29 cellular contexts compared by ENCODE assay signal in the genomic region with DNA sequence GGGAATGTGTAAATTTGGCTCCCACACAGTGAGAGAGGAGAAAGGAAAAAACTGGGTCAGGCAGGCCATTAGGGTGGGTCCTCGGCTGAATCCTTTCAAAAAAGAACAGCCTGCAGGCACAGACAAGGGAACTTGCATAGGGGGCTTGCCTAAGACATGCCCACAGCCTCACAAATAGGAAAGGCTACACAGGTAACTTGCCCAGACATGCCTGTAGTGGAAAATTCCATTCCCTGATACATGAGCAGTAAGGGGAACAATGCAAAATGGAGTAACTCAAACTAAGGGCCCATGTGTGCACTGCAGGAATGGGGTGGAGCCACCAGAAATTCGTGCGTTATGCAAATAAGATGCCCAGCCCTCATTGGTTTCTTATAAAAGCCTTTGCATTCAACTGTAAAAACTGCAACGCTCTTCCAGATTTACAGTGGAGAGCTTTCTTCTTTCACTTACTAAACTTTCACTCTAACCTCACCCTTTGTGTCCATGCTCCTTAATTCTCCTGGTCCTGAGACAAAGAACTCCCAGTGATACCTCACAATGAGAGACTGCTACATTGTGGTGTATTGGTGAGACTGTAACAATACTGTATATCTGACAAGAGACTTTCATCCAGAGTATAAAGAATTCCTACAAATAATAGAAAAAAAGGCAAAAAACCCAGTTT. TPM values are rescaled to one million over a fixed set of nuclear protein-coding genes. Genes with fewer than 3 reads are reported as not detected.
DNase-seq lines count a peak whose midpoint lies in the region; ATAC-seq, FAIRE-seq and TF ChIP-seq lines count a peak whose summit lies in the region.
"Had no signal": no experiment of that assay in that cellular context is flagged by ENCODE, and none has a peak within 500 bp of the region (broad histone marks: within the 10 kb centered on the region; RNA-seq: fewer than 3 reads in every experiment).

No MANE protein-coding gene starts in this region.

- peak overlapping the region; percentile 5 for H2BK5ac ChIP-seq in IMR-90 (ENCODE audit: low read depth, low read length, poor library complexity, severe bottlenecking)
- H2BK5ac ChIP-seq in mesendoderm (ENCODE audit: low read length), result no peak overlapping the region

- peaks cover 18% of the 10 kb centered on the region for H3K4me1 Mint-ChIP-seq in GM23338
- no peaks in the 10 kb centered on the region for H3K4me1 Mint-ChIP-seq in activated T-cell treated with anti-CD3 and anti-CD28 coated beads, Interleukin-2, amount 50 U/mL, for 24 hours (ENCODE audit: low read depth)
- H3K4me1 Mint-ChIP-seq: activated B cell treated with CpG ODN at 0.5 μM for 24 hours; activated CD4-positive, alpha-beta memory T cell treated with anti-CD3 and anti-CD28 coated beads, Interleukin-2, amount 10 ng/mL, durations not matched to agents 7 days and 5 days; CD4-positive, CD25-positive, alpha-beta regulatory T cell; central memory CD8-positive, alpha-beta T cell had no signal

- no peak overlapping the region for H3K14ac ChIP-seq in IMR-90 (replicated peaks; ENCODE audit: low read depth, low read length)

- no peaks in the 10 kb centered on the region for H3K9me2 ChIP-seq in GM23338 (ENCODE audit: insufficient read depth)

- no TSS peak for BruUV-seq in IMR-90 (replicated peaks; lab: Mats Ljungman, UMichigan)

- H3K27me3 Mint-ChIP-seq in GM23338 (ENCODE audit: insufficient read depth, low read depth, poor library complexity), result peaks cover 4% of the 10 kb centered on the region
- no peaks in the 10 kb centered on the region for H3K27me3 Mint-ChIP-seq in activated T-cell treated with anti-CD3 and anti-CD28 coated beads, Interleukin-2, amount 50 U/mL, for 24 hours
- H3K27me3 Mint-ChIP-seq: activated B cell treated with CpG ODN at 0.5 μM for 24 hours; activated CD4-positive, alpha-beta memory T cell treated with anti-CD3 and anti-CD28 coated beads, Interleukin-2, amount 10 ng/mL, durations not matched to agents 7 days and 5 days; CD4-positive, CD25-positive, alpha-beta regulatory T cell; stimulated activated naive CD8-positive, alpha-beta T cell treated with anti-CD3 and anti-CD28 coated beads, Interleukin-15, Interleukin-2, amounts not matched to agents 100 ng/mL and 50 ng/mL, for 24 hours had no signal

- POLR2A ChIA-PET in IMR-90 (lab: Charles Lee; ENCODE audit: unreplicated experiment), result no interaction called here

- no peaks in the 10 kb centered on the region for H3K27me3 ChIP-seq in GM23338 (ENCODE audit: insufficient read depth)
- no peaks in the 10 kb centered on the region for H3K27me3 ChIP-seq in IMR-90 (ENCODE audit: control insufficient read depth, insufficient read depth, low read length)
- no peaks in the 10 kb centered on the region for H3K27me3 ChIP-seq in bronchial epithelial cell (ENCODE audit: control insufficient read depth, insufficient read depth, low read length)
- no peaks in the 10 kb centered on the region for H3K27me3 ChIP-seq in mesendoderm (ENCODE audit: insufficient read depth, low read length, poor library complexity)
- H3K27me3 ChIP-seq: esophagus squamous epithelium, neutrophil, tibial artery had no signal

- H3K27ac ChIP-seq in GM23338 (ENCODE audit: low read depth), result peak overlapping the region; percentile 62; the same call in 1 of the 2 replicates
- no peak overlapping the region for H3K27ac ChIP-seq in IMR-90 (ENCODE audit: insufficient read depth, low read length)
- no peak overlapping the region for H3K27ac ChIP-seq in mesendoderm (ENCODE audit: low read depth, low read length)
- H3K27ac ChIP-seq: esophagus squamous epithelium, neutrophil, psoas muscle, tibial artery had no signal

- no peak for TF ChIP-seq POLR2A in IMR-90 (IDR thresholded peaks at IDR 0.05; ENCODE audit: low read depth, low read length)

- ATAC-seq in GM23338, result no peak
- no peak for ATAC-seq in IMR-90 (ENCODE audit: low read depth)
- no peak for ATAC-seq in HG03378 (IDR thresholded peaks at IDR 0.05; ENCODE audit: unreplicated experiment)
- ATAC-seq: mucosa of descending colon, psoas muscle had no signal

- H3K4me3 ChIP-seq in GM23338 (no peak overlapping the region), IMR-90 (ENCODE audit: insufficient read depth, low read depth, low read length) (no peak overlapping the region), bronchial epithelial cell (ENCODE audit: low read depth, low read length) (no peak overlapping the region), mesendoderm (ENCODE audit: low read length) (no peak overlapping the region)
- H3K4me3 ChIP-seq: esophagus squamous epithelium, mucosa of descending colon, psoas muscle, tibial artery had no signal

- H3K9ac ChIP-seq in IMR-90 (ENCODE audit: low read depth, low read length) (no peak overlapping the region), mesendoderm (ENCODE audit: low read length) (no peak overlapping the region)

- H3K4me2 ChIP-seq in GM23338 (no peak overlapping the region), IMR-90 (ENCODE audit: low read depth, low read length) (no peak overlapping the region), mesendoderm (ENCODE audit: low read length) (no peak overlapping the region)

- peaks cover 15% of the 10 kb centered on the region; the same call in 1 of the 2 replicates for H3K4me1 ChIP-seq in GM23338 (ENCODE audit: insufficient read depth)
- no peaks in the 10 kb centered on the region for H3K4me1 ChIP-seq in IMR-90 (ENCODE audit: control insufficient read depth, insufficient read depth, low read length)
- H3K4me1 ChIP-seq in mesendoderm (ENCODE audit: control insufficient read depth, low read depth, low read length), result no peaks in the 10 kb centered on the region
- H3K4me1 ChIP-seq: esophagus squamous epithelium, psoas muscle had no signal

- no peaks in the 10 kb centered on the region for H3F3A ChIP-seq in GM23338 (replicated peaks; ENCODE audit: low read depth)

- H2AFZ ChIP-seq in GM23338 (no peak overlapping the region), IMR-90 (replicated peaks; ENCODE audit: low read length, poor library complexity) (peak overlapping the region; percentile 75)

- H3K79me1 ChIP-seq in IMR-90 (ENCODE audit: low read depth in 1 of 2, low read length in 2 of 2), result no peaks in the 10 kb centered on the region
- H3K79me1 ChIP-seq in mesendoderm (ENCODE audit: low read length), result no peaks in the 10 kb centered on the region

- H2BK20ac ChIP-seq in IMR-90 (ENCODE audit: low read depth, low read length), result no peak overlapping the region

- H2AK9ac ChIP-seq in IMR-90 (replicated peaks; ENCODE audit: low read depth, low read length, poor library complexity), result peak overlapping the region; percentile 9

- H3K56ac ChIP-seq in IMR-90 (ENCODE audit: extremely low read depth, insufficient read depth, low read length) (no peak overlapping the region), mesendoderm (ENCODE audit: low read length) (no peak overlapping the region)

- DNase-seq in GM23338 (ENCODE audit: low spot score) (peak; percentile 39), IMR-90 (no peak), bronchial epithelial cell (ENCODE audit: low read depth) (peak; percentile 92), mesendoderm (peak; percentile 46), GM10266 (ENCODE audit: extremely low spot score) (no peak), OCI-M2 (lab: John Stamatoyannopoulos, UW; ENCODE audit: unreplicated experiment) (no peak)
- DNase-seq in activated T-cell treated with anti-CD3 and anti-CD28 coated beads, Interleukin-2, amount 50 U/mL, for 24 hours, result no peak
- DNase-seq: activated B cell treated with CpG ODN at 0.5 μM for 24 hours; activated CD4-positive, alpha-beta memory T cell treated with anti-CD3 and anti-CD28 coated beads, Interleukin-2, amount 10 ng/mL, durations not matched to agents 7 days and 5 days; activated T-cell treated with anti-CD3 and anti-CD28 coated beads for 4 hours; amygdala; CD4-positive, CD25-positive, alpha-beta regulatory T cell; esophagus squamous epithelium; GF-D8; GOT3; mucosa of descending colon; NCI-H1417; OCI-M1; psoas muscle; SIG-M5; small intestine; stimulated activated CD4-positive, alpha-beta T cell treated with anti-CD3 and anti-CD28 coated beads, Interleukin-4, amount 100 ng/mL, for 1 hour; T-helper 2 cell; tibial artery had no signal

- no peak overlapping the region for H3K4me3 Mint-ChIP-seq in GM23338
- no peak overlapping the region for H3K4me3 Mint-ChIP-seq in activated T-cell treated with anti-CD3 and anti-CD28 coated beads, Interleukin-2, amount 50 U/mL, for 24 hours
- H3K4me3 Mint-ChIP-seq: activated B cell treated with CpG ODN at 0.5 μM for 24 hours; activated CD4-positive, alpha-beta memory T cell treated with anti-CD3 and anti-CD28 coated beads, Interleukin-2, amount 10 ng/mL, durations not matched to agents 7 days and 5 days; CD4-positive, CD25-positive, alpha-beta regulatory T cell; central memory CD8-positive, alpha-beta T cell; stimulated activated naive CD8-positive, alpha-beta T cell treated with anti-CD3 and anti-CD28 coated beads, Interleukin-15, Interleukin-2, amounts not matched to agents 100 ng/mL and 50 ng/mL, for 24 hours had no signal

- no peak for FAIRE-seq in bronchial epithelial cell (lab: Jason Lieb, UNC)
- FAIRE-seq: HTR-8/SVneo, small intestine had no signal

- WGBS in IMR-90 (ENCODE audit: extremely low coverage in 2 of 2, insufficient read length in 1 of 2), 2 experiments, result no CpG with 5 or more reads among the region's 4 CpGs
- WGBS in mesendoderm (ENCODE audit: extremely low coverage, insufficient coverage, low lambda C conversion rate), result no CpG with 5 or more reads among the region's 4 CpGs

- H2BK120ac ChIP-seq in IMR-90 (ENCODE audit: low read depth, low read length) (0 out of 2 replicates have a peak overlapping the region, but pooled peaks have one; percentile 54), mesendoderm (ENCODE audit: low read depth, low read length) (peak overlapping the region; percentile 82)

- TF ChIP-seq CTCF in GM23338 (conservative IDR thresholded peaks at IDR 0.05; ENCODE audit: low read depth in 2 of 2) (no peak), IMR-90 (conservative IDR thresholded peaks at IDR 0.05; ENCODE audit: low read depth, low read length) (no peak), bronchial epithelial cell (IDR thresholded peaks at IDR 0.05; ENCODE audit: insufficient read depth, low read length, severe bottlenecking) (no peak), GM10266 (IDR thresholded peaks at IDR 0.05; ENCODE audit: control insufficient read depth, insufficient read depth, low read depth, missing control alignments) (no peak)

- CTCF ChIA-PET in IMR-90 (lab: Yijun Ruan, JAX), result interaction anchor here (0.6 kb wide), 1 partner anchor 227 kb away, joined by 4 read pairs; no protein-coding TSS in a partner anchor

- no peaks in the 10 kb centered on the region for H3K9me1 ChIP-seq in IMR-90 (ENCODE audit: insufficient read depth, low read length)

- TF ChIP-seq RAD21 in IMR-90 (IDR thresholded peaks at IDR 0.05; ENCODE audit: low read length), result no peak

- no peaks in the 10 kb centered on the region for H4K20me1 ChIP-seq in GM23338 (replicated peaks; ENCODE audit: insufficient read depth)
- H4K20me1 ChIP-seq in IMR-90 (ENCODE audit: insufficient read depth, low read length), result no peaks in the 10 kb centered on the region

- no peak overlapping the region for H3K4ac ChIP-seq in IMR-90 (ENCODE audit: low read depth, low read length)
- H3K4ac ChIP-seq in mesendoderm (ENCODE audit: low read depth, low read length), result peak overlapping the region; percentile 24

- H3K36me3 Mint-ChIP-seq in GM23338 (ENCODE audit: low read depth), result peaks cover 32% of the 10 kb centered on the region
- no peaks in the 10 kb centered on the region for H3K36me3 Mint-ChIP-seq in activated T-cell treated with anti-CD3 and anti-CD28 coated beads, Interleukin-2, amount 50 U/mL, for 24 hours (ENCODE audit: low read depth)
- H3K36me3 Mint-ChIP-seq: CD4-positive, CD25-positive, alpha-beta regulatory T cell had no signal

- H2AK5ac ChIP-seq in IMR-90 (ENCODE audit: low read depth, low read length), result no peak overlapping the region
- no peak overlapping the region for H2AK5ac ChIP-seq in mesendoderm (ENCODE audit: low read length)

- intact Hi-C loops in IMR-90 (cut with micrococcal nuclease), result no loop called here

- H3K9me3 Mint-ChIP-seq in GM23338, result peaks cover 19% of the 10 kb centered on the region
- H3K9me3 Mint-ChIP-seq in activated T-cell treated with anti-CD3 and anti-CD28 coated beads, Interleukin-2, amount 50 U/mL, for 24 hours, result no peaks in the 10 kb centered on the region
- H3K9me3 Mint-ChIP-seq: activated B cell treated with CpG ODN at 0.5 μM for 24 hours; activated CD4-positive, alpha-beta memory T cell treated with anti-CD3 and anti-CD28 coated beads, Interleukin-2, amount 10 ng/mL, durations not matched to agents 7 days and 5 days; central memory CD8-positive, alpha-beta T cell; stimulated activated naive CD8-positive, alpha-beta T cell treated with anti-CD3 and anti-CD28 coated beads, Interleukin-15, Interleukin-2, amounts not matched to agents 100 ng/mL and 50 ng/mL, for 24 hours had no signal

- peak overlapping the region; percentile 47 for H3K27ac Mint-ChIP-seq in GM23338
- no peak overlapping the region for H3K27ac Mint-ChIP-seq in activated T-cell treated with anti-CD3 and anti-CD28 coated beads, Interleukin-2, amount 50 U/mL, for 24 hours
- H3K27ac Mint-ChIP-seq: activated B cell treated with CpG ODN at 0.5 μM for 24 hours; activated CD4-positive, alpha-beta memory T cell treated with anti-CD3 and anti-CD28 coated beads, Interleukin-2, amount 10 ng/mL, durations not matched to agents 7 days and 5 days; CD4-positive, CD25-positive, alpha-beta regulatory T cell; stimulated activated naive CD8-positive, alpha-beta T cell treated with anti-CD3 and anti-CD28 coated beads, Interleukin-15, Interleukin-2, amounts not matched to agents 100 ng/mL and 50 ng/mL, for 24 hours had no signal

- no peak overlapping the region for H3K23ac ChIP-seq in IMR-90 (ENCODE audit: low read depth, low read length)
- no peak overlapping the region for H3K23ac ChIP-seq in mesendoderm (ENCODE audit: low read length)

- H4K8ac ChIP-seq in IMR-90 (ENCODE audit: low read depth in 2 of 2, low read length in 2 of 2) (peak overlapping the region in 1 of 2 experiments; percentile 65; a peak in 2 of 4 replicates), mesendoderm (ENCODE audit: low read depth, low read length) (no peak overlapping the region)

- H3K36me3 ChIP-seq in GM23338 (ENCODE audit: insufficient read depth), result no peaks in the 10 kb centered on the region; the same call in 1 of the 2 replicates
- H3K36me3 ChIP-seq in IMR-90 (ENCODE audit: control insufficient read depth, insufficient read depth, low read length), result no peaks in the 10 kb centered on the region
- H3K36me3 ChIP-seq in bronchial epithelial cell (ENCODE audit: control insufficient read depth, insufficient read depth, low read length), result no peaks in the 10 kb centered on the region
- H3K36me3 ChIP-seq in mesendoderm (ENCODE audit: control insufficient read depth, insufficient read depth, low read length), result no peaks in the 10 kb centered on the region
- H3K36me3 ChIP-seq: esophagus squamous epithelium, neutrophil, tibial artery had no signal

- in situ Hi-C loops in IMR-90 (cut with MboI; ENCODE audit: low sequenced_read_pairs), result no loop called here

- H4K5ac ChIP-seq in IMR-90 (ENCODE audit: low read depth, low read length) (no peak overlapping the region; the same call in 1 of the 2 replicates), mesendoderm (ENCODE audit: low read length) (no peak overlapping the region)

- no peaks in the 10 kb centered on the region for H3K79me2 ChIP-seq in GM23338 (replicated peaks; ENCODE audit: insufficient read depth)
- no peaks in the 10 kb centered on the region for H3K79me2 ChIP-seq in mesendoderm (ENCODE audit: control insufficient read depth, insufficient read depth, low read length)

- H2BK15ac ChIP-seq in IMR-90 (ENCODE audit: low read depth, low read length) (no peak overlapping the region), mesendoderm (replicated peaks; ENCODE audit: low read depth) (no peak overlapping the region)

- H3K9me3 ChIP-seq in IMR-90 (ENCODE audit: control insufficient read depth, insufficient read depth, low read length), result no peaks in the 10 kb centered on the region; the same call in 1 of the 2 replicates
- H3K9me3 ChIP-seq: esophagus squamous epithelium, neutrophil, psoas muscle, tibial artery had no signal

- peak overlapping the region; percentile 70; the same call in 1 of the 2 replicates for H3K18ac ChIP-seq in IMR-90 (ENCODE audit: low read depth, low read length)
- peak overlapping the region; percentile 80 for H3K18ac ChIP-seq in mesendoderm (ENCODE audit: low read length)

- dilution Hi-C loops in IMR-90 (cut with HindIII; ENCODE audit: low sequenced_read_pairs, unreplicated experiment), result no loop called here

- no peak overlapping the region for H4K91ac ChIP-seq in IMR-90 (ENCODE audit: insufficient read depth, low read depth, low read length)

RNA-seq across cellular contexts. Expression of a gene that starts 59.5 kb away (rescaled TPM):
- total RNA-seq in GM23338 (2014; rRNA removed; shearing (Covaris generic)), result 0.85 and 1.1 TPM in 2 replicates
- polyA plus RNA-seq in GM23338 (2016; fragmentation: Nextera tagmentation; extraction: Ambion mirVana) (0.10 and 0.29 TPM in 2 replicates), IMR-90 (2012; rRNA removed) (0.04 and 0.07 TPM in 2 replicates)
- total RNA-seq in IMR-90 (2012; rRNA removed) (under 0.01 TPM in 2 replicates), bronchial epithelial cell (not detected in 2 replicates)
- 0.02 TPM in 1 of 2 replicates, not detected in the other for polyA plus RNA-seq in IMR-90 (2012; cell fraction: cytosol; rRNA removed)
- 0.03 and 0.06 TPM in 2 replicates for polyA plus RNA-seq in IMR-90 (2012; cell fraction: nucleus; rRNA removed; ENCODE audit: low replicate concordance)
- polyA plus RNA-seq in mesendoderm (2013, experiment 1 of 2), result 0.01 TPM
- polyA plus RNA-seq in mesendoderm (2013, experiment 2 of 2), result 0.03 TPM
- total RNA-seq: activated B cell treated with CpG ODN at 0.5 μM for 24 hours; activated CD4-positive, alpha-beta memory T cell treated with anti-CD3 and anti-CD28 coated beads, Interleukin-2, amount 10 ng/mL, durations not matched to agents 7 days and 5 days; CD4-positive, CD25-positive, alpha-beta regulatory T cell; esophagus squamous epithelium; psoas muscle had no signal
- polyA plus RNA-seq: CD4-positive, CD25-positive, alpha-beta regulatory T cell had no signal

Comparison
In these comparisons a context has a peak if more than half of its experiments do, and no peak if none do; other contexts are left out.
1. DNase-seq: peak in GM23338 (single experiment), bronchial epithelial cell (single experiment) and mesendoderm (single experiment); none in IMR-90 (single experiment), GM10266 (single experiment), OCI-M2 (single experiment) and activated T-cell treated with anti-CD3 and anti-CD28 coated beads, Interleukin-2, amount 50 U/mL, for 24 hours (single experiment).